ENCODE assay signal across 12 cellular contexts in the genomic region with DNA sequence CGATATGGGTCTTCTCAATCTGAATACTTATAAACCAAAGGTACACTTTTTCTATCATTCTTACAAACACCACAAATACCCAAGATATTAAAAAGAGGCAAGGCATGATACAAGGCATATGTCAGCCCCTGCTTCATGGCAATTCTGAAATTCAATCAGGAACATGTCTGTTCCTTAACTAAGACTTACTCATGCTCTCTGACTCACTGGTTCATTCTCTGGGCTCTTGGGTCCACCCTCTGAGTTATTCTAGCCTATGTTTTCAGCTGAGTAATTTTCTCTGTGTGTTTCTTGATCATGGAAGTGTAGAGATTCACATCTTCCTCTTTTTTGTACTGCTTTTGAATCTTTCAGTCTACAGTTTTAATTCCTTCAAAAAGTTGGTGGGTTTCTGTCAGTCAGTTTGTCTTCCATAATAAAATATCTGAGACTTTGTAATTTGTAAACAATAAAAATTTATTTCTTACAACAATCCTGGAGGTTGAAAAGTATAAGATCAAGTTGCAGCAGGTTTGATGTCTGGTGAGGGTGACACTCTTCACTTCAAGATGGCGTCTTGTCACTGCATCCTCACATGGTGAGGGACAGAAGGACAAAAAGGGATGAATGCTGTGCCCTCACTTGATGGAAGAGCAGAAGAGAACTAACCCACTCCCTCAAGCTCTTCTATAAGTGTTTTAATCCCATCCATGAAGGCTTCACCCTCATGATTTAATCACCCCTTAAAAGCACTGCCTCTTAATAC.
DNase-seq lines count a peak whose midpoint lies in the region; ATAC-seq and TF ChIP-seq lines count a peak whose summit lies in the region.
"Had no signal": no experiment of that assay in that cellular context is flagged by ENCODE, and none has a peak within 500 bp of the region (broad histone marks: within the 10 kb centered on the region; RNA-seq: fewer than 3 reads in every experiment).

No MANE protein-coding gene starts in this region.

- H3K9ac ChIP-seq in smooth muscle cell (ENCODE audit: low read depth) = no peak overlapping the region
- H3K9ac ChIP-seq: BLaER1 treated with 17β-estradiol and CSF1 and Interleukin-3, amounts not matched to agents 10 nM and 100 nM had no signal

- no peaks in the 10 kb centered on the region for H3K79me2 ChIP-seq in smooth muscle cell (ENCODE audit: low read depth)

- POLR2A ChIA-PET in activated CD8-positive, alpha-beta T cell treated with anti-CD3 and anti-CD28 coated beads for 36 hours (lab: Charles Lee) = no interaction called here
- POLR2A ChIA-PET in activated CD8-positive, alpha-beta T cell treated with anti-CD3 and anti-CD28 coated beads, Interleukin-2, amount 10 ng/mL, durations not matched to agents 7 days and 5 days (lab: Charles Lee) = no interaction called here

- H3K36me3 ChIP-seq in smooth muscle cell (ENCODE audit: low read depth) = no peaks in the 10 kb centered on the region
- H3K36me3 ChIP-seq: BLaER1 treated with 17β-estradiol and CSF1 and Interleukin-3, amounts not matched to agents 10 nM and 100 nM; cardiac muscle cell had no signal

- no peaks in the 10 kb centered on the region for H3K9me3 Mint-ChIP-seq in activated CD8-positive, alpha-beta T cell treated with anti-CD3 and anti-CD28 coated beads for 36 hours
- peaks cover 5% of the 10 kb centered on the region for H3K9me3 Mint-ChIP-seq in activated CD8-positive, alpha-beta T cell treated with anti-CD3 and anti-CD28 coated beads, Interleukin-2, amount 10 ng/mL, durations not matched to agents 7 days and 5 days (ENCODE audit: insufficient read depth)

- H3K9me3 ChIP-seq in smooth muscle cell (replicated peaks; ENCODE audit: low read depth) = no peaks in the 10 kb centered on the region

- no peak for TF ChIP-seq CTCF in activated CD8-positive, alpha-beta T cell treated with anti-CD3 and anti-CD28 coated beads for 36 hours (IDR thresholded peaks at IDR 0.05)
- TF ChIP-seq CTCF in LNCaP clone FGC (IDR thresholded peaks at IDR 0.05; ENCODE audit: control insufficient read depth, extremely low read depth, insufficient read depth) = peak; percentile 59
- no peak for TF ChIP-seq CTCF in choroid plexus epithelial cell (conservative IDR thresholded peaks at IDR 0.05; ENCODE audit: low read depth, low read length)
- no peak for TF ChIP-seq CTCF in smooth muscle cell (IDR thresholded peaks at IDR 0.05; ENCODE audit: borderline replicate concordance, insufficient read depth, poor library complexity, severe bottlenecking)

- ATAC-seq in activated CD8-positive, alpha-beta T cell treated with anti-CD3 and anti-CD28 coated beads for 36 hours = peak; percentile 76
- no peak for ATAC-seq in activated CD8-positive, alpha-beta T cell treated with anti-CD3 and anti-CD28 coated beads, Interleukin-2, amount 10 ng/mL, durations not matched to agents 7 days and 5 days
- no peak for ATAC-seq in HG03520 (IDR thresholded peaks at IDR 0.05; ENCODE audit: unreplicated experiment)

- H3K4me2 ChIP-seq in smooth muscle cell = peak overlapping the region; percentile 12
- H3K4me2 ChIP-seq: PC-9 had no signal

- peaks cover 10% of the 10 kb centered on the region for H3K4me1 Mint-ChIP-seq in activated CD8-positive, alpha-beta T cell treated with anti-CD3 and anti-CD28 coated beads for 36 hours (ENCODE audit: low read depth)
- no peaks in the 10 kb centered on the region for H3K4me1 Mint-ChIP-seq in activated CD8-positive, alpha-beta T cell treated with anti-CD3 and anti-CD28 coated beads, Interleukin-2, amount 10 ng/mL, durations not matched to agents 7 days and 5 days (ENCODE audit: low read depth)

- H2AFZ ChIP-seq in smooth muscle cell (ENCODE audit: low read depth) = peak overlapping the region; percentile 50
- H2AFZ ChIP-seq: PC-9 had no signal

- peak overlapping the region; percentile 56 for H3K27ac ChIP-seq in smooth muscle cell (ENCODE audit: low read depth)
- H3K27ac ChIP-seq: cardiac muscle cell, PC-9 had no signal

- H3K27me3 Mint-ChIP-seq in activated CD8-positive, alpha-beta T cell treated with anti-CD3 and anti-CD28 coated beads for 36 hours = no peaks in the 10 kb centered on the region
- no peaks in the 10 kb centered on the region for H3K27me3 Mint-ChIP-seq in activated CD8-positive, alpha-beta T cell treated with anti-CD3 and anti-CD28 coated beads, Interleukin-2, amount 10 ng/mL, durations not matched to agents 7 days and 5 days (ENCODE audit: low read depth)

- H3K4me3 ChIP-seq in LNCaP clone FGC (ENCODE audit: low read depth, low read length) (no peak overlapping the region), choroid plexus epithelial cell (ENCODE audit: low read depth, low read length) (no peak overlapping the region), smooth muscle cell (no peak overlapping the region)
- H3K4me3 ChIP-seq: BLaER1 treated with 17β-estradiol and CSF1 and Interleukin-3, amounts not matched to agents 10 nM and 100 nM; cardiac muscle cell; PC-9 had no signal

- H3K27me3 ChIP-seq in smooth muscle cell (ENCODE audit: low read depth) = no peaks in the 10 kb centered on the region
- H3K27me3 ChIP-seq: BLaER1 treated with 17β-estradiol and CSF1 and Interleukin-3, amounts not matched to agents 10 nM and 100 nM; cardiac muscle cell had no signal

- peak; percentile 12 for DNase-seq in activated CD8-positive, alpha-beta T cell treated with anti-CD3 and anti-CD28 coated beads for 36 hours
- DNase-seq in activated CD8-positive, alpha-beta T cell treated with anti-CD3 and anti-CD28 coated beads, Interleukin-2, amount 10 ng/mL, durations not matched to agents 7 days and 5 days = no peak
- DNase-seq in LNCaP clone FGC (ENCODE audit: low read depth) (no peak), choroid plexus epithelial cell (ENCODE audit: low read depth) (peak; percentile 58), smooth muscle cell (lab: John Stamatoyannopoulos, UW; ENCODE audit: unreplicated experiment) (no peak), NCI-H2029 (lab: John Stamatoyannopoulos, UW) (no peak), NCI-H146 (lab: John Stamatoyannopoulos, UW) (no peak)
- DNase-seq: activated CD4-positive, CD25-positive, alpha-beta regulatory T cell treated with anti-CD3 and anti-CD28 coated beads, Interleukin-2, amount 50 U/mL, for 72 hours had no signal

- H3K4me1 ChIP-seq in smooth muscle cell (ENCODE audit: low read depth) = peaks cover 7% of the 10 kb centered on the region

- WGBS in smooth muscle cell (ENCODE audit: low lambda C conversion rate) = 94% methylated on average over 2 of the region's 2 CpGs

- intact Hi-C loops in activated CD8-positive, alpha-beta T cell treated with anti-CD3 and anti-CD28 coated beads for 36 hours (cut with micrococcal nuclease) = no loop called here

- H3F3A ChIP-seq in smooth muscle cell (ENCODE audit: low read depth) = no peaks in the 10 kb centered on the region

- CTCF ChIA-PET in activated CD8-positive, alpha-beta T cell treated with anti-CD3 and anti-CD28 coated beads for 36 hours (lab: Charles Lee) = interaction anchor here (1.5 kb wide), 1 partner anchor 127 kb away, joined by 5 read pairs; no protein-coding TSS in a partner anchor
- CTCF ChIA-PET in activated CD8-positive, alpha-beta T cell treated with anti-CD3 and anti-CD28 coated beads, Interleukin-2, amount 10 ng/mL, durations not matched to agents 7 days and 5 days (lab: Charles Lee) = interaction anchor here (0.6 kb wide), 1 partner anchor 14 kb away, joined by 3 read pairs; no protein-coding TSS in a partner anchor

- H4K20me1 ChIP-seq in smooth muscle cell (ENCODE audit: low read depth) = no peaks in the 10 kb centered on the region
- H4K20me1 ChIP-seq: BLaER1 treated with 17β-estradiol and CSF1 and Interleukin-3, amounts not matched to agents 10 nM and 100 nM had no signal

- no peak overlapping the region for H3K4me3 Mint-ChIP-seq in activated CD8-positive, alpha-beta T cell treated with anti-CD3 and anti-CD28 coated beads for 36 hours
- no peak overlapping the region for H3K4me3 Mint-ChIP-seq in activated CD8-positive, alpha-beta T cell treated with anti-CD3 and anti-CD28 coated beads, Interleukin-2, amount 10 ng/mL, durations not matched to agents 7 days and 5 days

- H3K27ac Mint-ChIP-seq in activated CD8-positive, alpha-beta T cell treated with anti-CD3 and anti-CD28 coated beads for 36 hours = peak overlapping the region; percentile 17
- no peak overlapping the region for H3K27ac Mint-ChIP-seq in activated CD8-positive, alpha-beta T cell treated with anti-CD3 and anti-CD28 coated beads, Interleukin-2, amount 10 ng/mL, durations not matched to agents 7 days and 5 days

- H3K36me3 Mint-ChIP-seq in activated CD8-positive, alpha-beta T cell treated with anti-CD3 and anti-CD28 coated beads for 36 hours (ENCODE audit: low read depth) = no peaks in the 10 kb centered on the region
- H3K36me3 Mint-ChIP-seq in activated CD8-positive, alpha-beta T cell treated with anti-CD3 and anti-CD28 coated beads, Interleukin-2, amount 10 ng/mL, durations not matched to agents 7 days and 5 days (ENCODE audit: low read depth) = no peaks in the 10 kb centered on the region

Comparison
In these comparisons a context has a peak if more than half of its experiments do, and no peak if none do; other contexts are left out.
1. DNase-seq: peak in activated CD8-positive, alpha-beta T cell treated with anti-CD3 and anti-CD28 coated beads for 36 hours (single experiment) and choroid plexus epithelial cell (single experiment); none in activated CD8-positive, alpha-beta T cell treated with anti-CD3 and anti-CD28 coated beads, Interleukin-2, amount 10 ng/mL, durations not matched to agents 7 days and 5 days (single experiment), LNCaP clone FGC (single experiment), smooth muscle cell (single experiment), NCI-H2029 (single experiment) and NCI-H146 (single experiment).